Comparison of ENCODE assay signal across 18 cellular contexts in genomic region chrX:33194876-33195433, GRCh38. TPM values are rescaled to one million over a fixed set of nuclear protein-coding genes. Genes with fewer than 3 reads are reported as not detected.
DNase-seq lines count a peak whose midpoint lies in the region; ATAC-seq and TF ChIP-seq lines count a peak whose summit lies in the region.
"Had no signal": no experiment of that assay in that cellular context is flagged by ENCODE, and none has a peak within 500 bp of the region (broad histone marks: within the 10 kb centered on the region; RNA-seq: fewer than 3 reads in every experiment).

No MANE protein-coding gene starts in this region.

- H3K4me3 ChIP-seq in adipocyte (ENCODE audit: low read length) (peak overlapping the region; percentile 66), mesendoderm (ENCODE audit: low read length) (no peak overlapping the region), suprapubic skin (no peak overlapping the region), stomach (no peak overlapping the region), SK-N-SH (ENCODE audit: low read depth in 2 of 2, low read length in 1 of 2) (peak overlapping the region in 1 of 2 experiments; percentile 19; a peak in 1 of 4 replicates)
- H3K4me3 ChIP-seq: cardiac muscle cell, hepatocyte, PC-9 had no signal

- CTCF ChIA-PET in SK-N-SH (lab: Yijun Ruan, JAX), result interaction anchor here (1.0 kb wide), 1 partner anchor 484 kb away, joined by 3 read pairs; no protein-coding TSS in a partner anchor

- H3K9me3 ChIP-seq in adipocyte (ENCODE audit: control insufficient read depth, low read length), result peaks cover 4% of the 10 kb centered on the region
- no peaks in the 10 kb centered on the region for H3K9me3 ChIP-seq in suprapubic skin
- no peaks in the 10 kb centered on the region for H3K9me3 ChIP-seq in stomach
- H3K9me3 ChIP-seq in SK-N-SH, result no peaks in the 10 kb centered on the region
- H3K9me3 ChIP-seq: tibial nerve had no signal

- no peak for ATAC-seq in GM19452 (IDR thresholded peaks at IDR 0.05; ENCODE audit: unreplicated experiment)
- ATAC-seq: activated CD8-positive, alpha-beta T cell treated with anti-CD3 and anti-CD28 coated beads, Interleukin-2, amount 10 ng/mL, durations not matched to agents 7 days and 5 days had no signal

- TF ChIP-seq POLR2A in suprapubic skin (IDR thresholded peaks at IDR 0.05) (no peak), stomach (IDR thresholded peaks at IDR 0.05) (no peak)

- H3K79me1 ChIP-seq in mesendoderm (ENCODE audit: low read length), result no peaks in the 10 kb centered on the region

- no peak for TF ChIP-seq EP300 in suprapubic skin (IDR thresholded peaks at IDR 0.05)
- TF ChIP-seq EP300 in stomach (IDR thresholded peaks at IDR 0.05), result no peak
- TF ChIP-seq EP300 in SK-N-SH (IDR thresholded peaks at IDR 0.05; ENCODE audit: borderline replicate concordance in 1 of 2, low read depth in 1 of 2, low read length in 1 of 2), result no peak

- no peak for TF ChIP-seq RAD21 in SK-N-SH (IDR thresholded peaks at IDR 0.05; ENCODE audit: low read length)

- no peaks in the 10 kb centered on the region for H3K36me3 ChIP-seq in adipocyte (ENCODE audit: control insufficient read depth, insufficient read depth, low read length, severe bottlenecking)
- H3K36me3 ChIP-seq in mesendoderm (ENCODE audit: control insufficient read depth, insufficient read depth, low read length), result no peaks in the 10 kb centered on the region
- H3K36me3 ChIP-seq in suprapubic skin, result no peaks in the 10 kb centered on the region
- H3K36me3 ChIP-seq in stomach, result no peaks in the 10 kb centered on the region
- no peaks in the 10 kb centered on the region for H3K36me3 ChIP-seq in SK-N-SH (replicated peaks in 1 of 2; ENCODE audit: control insufficient read depth in 1 of 2, insufficient read depth in 2 of 2, low read length in 1 of 2)
- H3K36me3 ChIP-seq: tibial nerve had no signal

- no peak overlapping the region for H3K23ac ChIP-seq in mesendoderm (ENCODE audit: low read length)

- H3K79me2 ChIP-seq in mesendoderm (ENCODE audit: control insufficient read depth, insufficient read depth, low read length), result no peaks in the 10 kb centered on the region
- H3K79me2 ChIP-seq in SK-N-SH (ENCODE audit: insufficient read depth), result no peaks in the 10 kb centered on the region
- H3K79me2 ChIP-seq: hepatocyte had no signal

- H3K9me2 ChIP-seq in SK-N-SH, result no peaks in the 10 kb centered on the region

- H3K4me2 ChIP-seq in mesendoderm (ENCODE audit: low read length), result no peak overlapping the region
- no peak overlapping the region for H3K4me2 ChIP-seq in SK-N-SH
- H3K4me2 ChIP-seq: hepatocyte, PC-9 had no signal

- no peak overlapping the region for H3K56ac ChIP-seq in mesendoderm (ENCODE audit: low read length)

- H3K18ac ChIP-seq in mesendoderm (ENCODE audit: low read length), result no peak overlapping the region

- H3K4me1 ChIP-seq in adipocyte (ENCODE audit: control insufficient read depth, insufficient read depth, low read length) (peaks cover 18% of the 10 kb centered on the region), mesendoderm (ENCODE audit: control insufficient read depth, low read depth, low read length) (no peaks in the 10 kb centered on the region), suprapubic skin (no peaks in the 10 kb centered on the region), stomach (no peaks in the 10 kb centered on the region), SK-N-SH (ENCODE audit: control insufficient read depth in 1 of 2, insufficient read depth in 2 of 2, low read depth in 1 of 2, low read length in 1 of 2) (no peaks in the 10 kb centered on the region)
- H3K4me1 ChIP-seq: tibial nerve had no signal

- H2AK5ac ChIP-seq in mesendoderm (ENCODE audit: low read length), result no peak overlapping the region

- no peak overlapping the region for H3K4ac ChIP-seq in mesendoderm (ENCODE audit: low read depth, low read length)

- no peak overlapping the region for H2AFZ ChIP-seq in SK-N-SH (ENCODE audit: low read depth)
- H2AFZ ChIP-seq: hepatocyte, PC-9 had no signal

- H2BK15ac ChIP-seq in mesendoderm (replicated peaks; ENCODE audit: low read depth), result no peak overlapping the region

- DNase-seq in adipocyte (ENCODE audit: low read depth) (no peak), dermis blood vessel endothelial cell (peak; percentile 0), mesendoderm (peak; percentile 4), suprapubic skin (ENCODE audit: low spot score in 2 of 2) (no peak), stomach (no peak), SK-N-SH (no peak)
- DNase-seq: activated B cell treated with CpG ODN at 0.5 μM for 24 hours; activated CD8-positive, alpha-beta T cell treated with anti-CD3 and anti-CD28 coated beads, Interleukin-2, amount 10 ng/mL, durations not matched to agents 7 days and 5 days; activated T-cell treated with anti-CD3 and anti-CD28 coated beads, Interleukin-2, amount 50 U/mL, for 48 hours; islet precursor cell; NCI-H1694; NCI-H2227 treated with DMSO at 0.1 percent for 48 hours; PC-9; stimulated activated CD4-positive, alpha-beta T cell treated with anti-CD3 and anti-CD28 coated beads, Interleukin-15, amount 100 ng/mL, for 24 hours had no signal

- POLR2A ChIA-PET in SK-N-SH (lab: Yijun Ruan, JAX), result no interaction called here

- H4K20me1 ChIP-seq in SK-N-SH (ENCODE audit: insufficient read depth), result no peaks in the 10 kb centered on the region

- H2BK120ac ChIP-seq in mesendoderm (ENCODE audit: low read depth, low read length), result no peak overlapping the region

- H3K9ac ChIP-seq in adipocyte (ENCODE audit: low read length), result peak overlapping the region; percentile 76
- H3K9ac ChIP-seq in mesendoderm (ENCODE audit: low read length), result no peak overlapping the region
- H3K9ac ChIP-seq in SK-N-SH, result no peak overlapping the region

- H3K27ac ChIP-seq in mesendoderm (ENCODE audit: low read depth, low read length) (no peak overlapping the region), suprapubic skin (peak overlapping the region; percentile 51), stomach (peak overlapping the region in 2 of 5 donors; percentile 46), SK-N-SH (ENCODE audit: low read depth in 2 of 2, low read length in 1 of 2) (no peak overlapping the region)
- H3K27ac ChIP-seq: cardiac muscle cell, hepatocyte, PC-9 had no signal

- H2BK5ac ChIP-seq in mesendoderm (ENCODE audit: low read length), result no peak overlapping the region

- WGBS in mesendoderm (ENCODE audit: extremely low coverage, insufficient coverage, low lambda C conversion rate), result no CpG with 5 or more reads among the region's 1 CpG
- WGBS in suprapubic skin, result 53% methylated on average over 1 of the region's 1 CpG
- WGBS in stomach, 5 donors, result 13 to 48% (median 27%) methylated on average over 1 of the region's 1 CpG
- 4% methylated on average over 1 of the region's 1 CpG for WGBS in SK-N-SH (ENCODE audit: low lambda C conversion rate)

- intact Hi-C loops in stomach (cut with DNase I; ENCODE audit: low total_unique reads), result no loop called here

- H3F3A ChIP-seq in SK-N-SH (replicated peaks; ENCODE audit: insufficient read depth), result no peaks in the 10 kb centered on the region

- no peak overlapping the region for H4K5ac ChIP-seq in mesendoderm (ENCODE audit: low read length)

- TF ChIP-seq CTCF in suprapubic skin (IDR thresholded peaks at IDR 0.05), result no peak
- TF ChIP-seq CTCF in stomach (IDR thresholded peaks at IDR 0.05), result no peak
- TF ChIP-seq CTCF in SK-N-SH (IDR thresholded peaks at IDR 0.05), result no peak

- H4K8ac ChIP-seq in mesendoderm (ENCODE audit: low read depth, low read length), result no peak overlapping the region

- no peaks in the 10 kb centered on the region for H3K27me3 ChIP-seq in adipocyte (replicated peaks; ENCODE audit: control insufficient read depth, insufficient read depth, low read length)
- no peaks in the 10 kb centered on the region for H3K27me3 ChIP-seq in mesendoderm (ENCODE audit: insufficient read depth, low read length, poor library complexity)
- no peaks in the 10 kb centered on the region for H3K27me3 ChIP-seq in suprapubic skin
- no peaks in the 10 kb centered on the region for H3K27me3 ChIP-seq in stomach
- no peaks in the 10 kb centered on the region for H3K27me3 ChIP-seq in SK-N-SH (ENCODE audit: insufficient read depth)
- H3K27me3 ChIP-seq: cardiac muscle cell, hepatocyte, tibial nerve had no signal

TF ChIP-seq in SK-N-SH, 30 proteins besides CTCF, POLR2A, EP300 and RAD21:
- no peak for TF ChIP-seq USF1 (IDR thresholded peaks at IDR 0.05; ENCODE audit: borderline replicate concordance, low read depth)
- no peak for TF ChIP-seq JUND (IDR thresholded peaks at IDR 0.05)
- TF ChIP-seq YY1 (IDR thresholded peaks at IDR 0.05; ENCODE audit: low read depth), result no peak
- no peak for TF ChIP-seq NRF1 (IDR thresholded peaks at IDR 0.05; ENCODE audit: low read depth, low read length)
- TF ChIP-seq NFIC (IDR thresholded peaks at IDR 0.05; ENCODE audit: borderline replicate concordance), result no peak
- no peak for TF ChIP-seq SMC3 (IDR thresholded peaks at IDR 0.05; ENCODE audit: low read depth, low read length)
- TF ChIP-seq TAF1 (IDR thresholded peaks at IDR 0.05; ENCODE audit: borderline replicate concordance, low read depth, low read length), result no peak
- no peak for TF ChIP-seq GABPA (IDR thresholded peaks at IDR 0.05; ENCODE audit: low read depth)

RNA-seq across cellular contexts. Expression of gene DMD, which starts 16.4 kb away (rescaled TPM):
- 2.4 and 3.5 TPM in 2 replicates for total RNA-seq in dermis blood vessel endothelial cell
- polyA plus RNA-seq in mesendoderm (2013, experiment 1 of 2), result 19.8 TPM
- polyA plus RNA-seq in mesendoderm (2013, experiment 2 of 2), result 17.8 TPM
- total RNA-seq in suprapubic skin, result 10 to 100 TPM; 18.7 to 69.5 (median 38.5) TPM
- 100 to 1,000 TPM in 1 of 5 donors, 10 to 100 TPM in 4; 35.6 to 117 (median 60.3) TPM for total RNA-seq in stomach
- polyA plus RNA-seq in stomach, result 1 to 10 TPM; 6.8 to 10.0 (median 8.7) TPM
- 3.9 and 4.4 TPM in 2 replicates for polyA plus RNA-seq in SK-N-SH (2012; rRNA removed)
- polyA plus RNA-seq in SK-N-SH (2012; cell fraction: cytosol; rRNA removed), result 3.3 and 3.4 TPM in 2 replicates
- 3.8 and 5.2 TPM in 2 replicates for polyA plus RNA-seq in SK-N-SH (2012; cell fraction: nucleus; rRNA removed)
- total RNA-seq: activated CD8-positive, alpha-beta T cell treated with anti-CD3 and anti-CD28 coated beads, Interleukin-2, amount 10 ng/mL, durations not matched to agents 7 days and 5 days had no signal

Comparison
In these comparisons a context has a peak if more than half of its experiments do, and no peak if none do; other contexts are left out.
1. DNase-seq: peak in dermis blood vessel endothelial cell (single experiment) and mesendoderm (single experiment); none in adipocyte (single experiment), suprapubic skin (0 of 2), stomach (single experiment) and SK-N-SH (single experiment).